Comparison of ENCODE assay signal across 8 cellular contexts in genomic region chr3:99878005-99878404, GRCh38.
DNase-seq lines count a peak whose midpoint lies in the region; ATAC-seq and TF ChIP-seq lines count a peak whose summit lies in the region.

No MANE protein-coding gene starts in this region.

- no peaks in the 10 kb centered on the region for H3K36me3 ChIP-seq in Caco-2 (ENCODE audit: control insufficient read depth, insufficient read depth, low read length)

- no peak for TF ChIP-seq CTCF in GM10266 (IDR thresholded peaks at IDR 0.05; ENCODE audit: control insufficient read depth, insufficient read depth, low read depth, missing control alignments)
- no peak for TF ChIP-seq CTCF in nephron (IDR thresholded peaks at IDR 0.05; ENCODE audit: unreplicated experiment in 3 of 3)
- no peak for TF ChIP-seq CTCF in Caco-2 (IDR thresholded peaks at IDR 0.05; ENCODE audit: insufficient read depth in 1 of 2, low read depth in 1 of 2, low read length in 1 of 2, severe bottlenecking in 1 of 2, unreplicated experiment in 1 of 2)
- TF ChIP-seq CTCF in nephron progenitor cell (IDR thresholded peaks at IDR 0.05): no peak

- H3K9me3 Mint-ChIP-seq in nephron: no peaks in the 10 kb centered on the region
- no peaks in the 10 kb centered on the region for H3K9me3 Mint-ChIP-seq in Caco-2 (ENCODE audit: unreplicated experiment)
- no peaks in the 10 kb centered on the region for H3K9me3 Mint-ChIP-seq in nephron progenitor cell

- ATAC-seq in HG02759 (IDR thresholded peaks at IDR 0.05; ENCODE audit: unreplicated experiment): peak; percentile 37
- peak; percentile 57 for ATAC-seq in SK-N-SH treated with all-trans-retinoic acid at 6 μM for 48 hours

- H3K27me3 ChIP-seq in Caco-2 (replicated peaks; ENCODE audit: control insufficient read depth, insufficient read depth, low read length): no peaks in the 10 kb centered on the region

- H3K4me3 ChIP-seq in Caco-2 (ENCODE audit: low read depth, low read length): no peak overlapping the region

- DNase-seq in GM10266 (ENCODE audit: extremely low spot score): peak; percentile 50
- no peak for DNase-seq in Caco-2
- no peak for DNase-seq in nephron progenitor cell
- DNase-seq in KG1 (lab: John Stamatoyannopoulos, UW): no peak
- no peak for DNase-seq in DMS114 treated with DMSO at 0.1 percent for 48 hours (lab: John Stamatoyannopoulos, UW; ENCODE audit: unreplicated experiment)

- no TSS peak for BruUV-seq in Caco-2 (replicated peaks; lab: Mats Ljungman, UMichigan)

- H3K27me3 Mint-ChIP-seq in nephron (ENCODE audit: low read depth) (peaks cover 8% of the 10 kb centered on the region), Caco-2 (ENCODE audit: insufficient read depth, unreplicated experiment) (no peaks in the 10 kb centered on the region), nephron progenitor cell (ENCODE audit: low read depth, poor library complexity) (no peaks in the 10 kb centered on the region)

- H3K4me1 Mint-ChIP-seq in nephron: peaks cover 14% of the 10 kb centered on the region
- H3K4me1 Mint-ChIP-seq in Caco-2 (ENCODE audit: low read depth, unreplicated experiment): no peaks in the 10 kb centered on the region
- H3K4me1 Mint-ChIP-seq in nephron progenitor cell: peaks cover 39% of the 10 kb centered on the region

- H3K36me3 Mint-ChIP-seq in nephron (ENCODE audit: low read depth) (no peaks in the 10 kb centered on the region), Caco-2 (ENCODE audit: insufficient read depth, unreplicated experiment) (peaks cover 12% of the 10 kb centered on the region), nephron progenitor cell (ENCODE audit: low read depth) (no peaks in the 10 kb centered on the region)

- no peaks in the 10 kb centered on the region for H3K9me3 ChIP-seq in Caco-2

- H3K27ac Mint-ChIP-seq in nephron (no peak overlapping the region), Caco-2 (ENCODE audit: unreplicated experiment) (no peak overlapping the region), nephron progenitor cell (no peak overlapping the region)

- POLR2A ChIA-PET in Caco-2 (lab: Charles Lee): no interaction called here

- intact Hi-C loops in Caco-2 (cut with micrococcal nuclease; ENCODE audit: unreplicated experiment): loop anchor here (5.0 kb wide), 1 partner anchor 169 kb away; no protein-coding TSS in a partner anchor

- CTCF ChIA-PET in Caco-2 (lab: Charles Lee): interaction anchor here (0.7 kb wide), 2 partner anchors 215 to 376 kb away, joined by 3 read pairs; no protein-coding TSS in a partner anchor

- H3K4me3 Mint-ChIP-seq in nephron (peak overlapping the region; percentile 28 to 73 (median 47)), Caco-2 (ENCODE audit: unreplicated experiment) (no peak overlapping the region), nephron progenitor cell (no peak overlapping the region)

- H3K4me1 ChIP-seq in Caco-2: peaks cover 19% of the 10 kb centered on the region

TF ChIP-seq in SK-N-SH treated with all-trans-retinoic acid at 6 μM for 48 hours, 23 proteins besides CTCF, POLR2A, EP300 and RAD21:
- TF ChIP-seq POU6F1 (CRISPR knock-in tag; IDR thresholded peaks at IDR 0.05; ENCODE audit: borderline replicate concordance, low read depth) (no peak), CREB5 (CRISPR knock-in tag; IDR thresholded peaks at IDR 0.05; ENCODE audit: low read depth) (peak; percentile 35; the same call in 1 of the 2 replicates), TOX (CRISPR knock-in tag; IDR thresholded peaks at IDR 0.05; ENCODE audit: borderline replicate concordance) (peak; percentile 26; the same call in 1 of the 2 replicates), BACH2 (CRISPR knock-in tag; IDR thresholded peaks at IDR 0.05; ENCODE audit: borderline replicate concordance) (no peak), ISL1 (CRISPR knock-in tag; IDR thresholded peaks at IDR 0.05) (peak; percentile 57; the same call in 1 of the 2 replicates)

Comparison
In these comparisons a context has a peak if more than half of its experiments do, and no peak if none do; other contexts are left out.
1. H3K4me3 Mint-ChIP-seq: peak in nephron (3 of 3); none in Caco-2 (single experiment) and nephron progenitor cell (single experiment).